ENCODE assay signal across 30 cellular contexts in the genomic region with DNA sequence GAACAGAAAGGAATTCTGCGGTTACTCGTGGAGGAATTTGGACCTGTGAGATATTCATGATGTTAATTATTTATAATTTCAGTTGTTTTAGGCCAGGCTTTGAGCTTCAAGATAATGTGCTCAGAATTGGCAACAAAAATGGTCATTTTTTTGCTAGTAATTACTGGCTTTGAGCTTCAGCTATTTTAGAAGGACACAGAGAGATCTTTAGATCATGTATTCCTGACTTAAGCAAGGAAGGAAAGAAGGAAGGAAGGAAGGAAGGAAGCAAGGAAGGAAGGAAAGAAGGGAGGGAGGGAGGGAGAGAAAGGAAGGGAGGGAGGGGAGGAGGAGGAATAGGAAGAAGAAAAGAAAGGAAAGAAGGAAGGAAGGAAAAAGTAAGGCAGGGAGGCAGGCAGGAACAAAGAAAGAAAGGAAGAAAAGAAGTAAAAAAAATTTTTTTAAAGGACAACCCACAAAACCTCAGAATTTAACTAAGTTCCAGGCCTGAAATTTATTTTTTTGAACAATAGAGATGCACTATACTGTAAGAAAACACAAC.
DNase-seq lines count a peak whose midpoint lies in the region; ATAC-seq, FAIRE-seq and TF ChIP-seq lines count a peak whose summit lies in the region.
"Had no signal": no experiment of that assay in that cellular context is flagged by ENCODE, and none has a peak within 500 bp of the region (broad histone marks: within the 10 kb centered on the region; RNA-seq: fewer than 3 reads in every experiment).

No MANE protein-coding gene starts in this region.

- intact Hi-C loops in Calu3 (cut with micrococcal nuclease; ENCODE audit: unreplicated experiment) (loop anchor here (5.0 kb wide), 4 partner anchors 66 to 341 kb away; no protein-coding TSS in a partner anchor), K562 (cut with micrococcal nuclease) (loop anchor here (10.0 kb wide), 2 partner anchors 139 to 321 kb away; no protein-coding TSS in a partner anchor)

- peak; percentile 31 for DNase-seq in Calu3
- DNase-seq in K562 (ENCODE audit: extremely low read depth in 1 of 4, low spot score in 3 of 4) = no peak
- no peak for DNase-seq in mesenchymal stem cell
- DNase-seq in smooth muscle cell (lab: John Stamatoyannopoulos, UW; ENCODE audit: unreplicated experiment) = no peak
- DNase-seq in GM03348 (ENCODE audit: low spot score) = no peak
- no peak for DNase-seq in SW480 (ENCODE audit: low spot score)
- DNase-seq: activated CD4-positive, alpha-beta T cell treated with anti-CD3 and anti-CD28 coated beads, Interleukin-2, amount 10 ng/mL, durations not matched to agents 7 days and 5 days; activated naive CD8-positive, alpha-beta T cell treated with anti-CD3 and anti-CD28 coated beads, Interleukin-2, amount 50 U/mL, for 24 hours; activated T-cell treated with anti-CD3 and anti-CD28 coated beads, Interleukin-2, amount 50 U/mL, for 48 hours; C1 segment of cervical spinal cord; cerebellar nuclear complex; glutamatergic neuron; Karpas-422; kidney; NCI-H1694; Right ventricle myocardium superior; stimulated activated CD4-positive, alpha-beta T cell treated with anti-CD3 and anti-CD28 coated beads, Interleukin-1b, Interleukin-23, amount 100 ng/mL, for 48 hours; stimulated activated CD8-positive, alpha-beta memory T cell treated with anti-CD3 and anti-CD28 coated beads, Interleukin-4, amount 100 ng/mL, for 48 hours; stimulated activated naive CD8-positive, alpha-beta T cell treated with anti-CD3 and anti-CD28 coated beads, Interleukin-15, amount 100 ng/mL, for 72 hours; T-helper 9 cell; WERI-Rb-1 had no signal

- TF ChIP-seq RAD21 in K562 (CRISPR knock-in tag; conservative IDR thresholded peaks at IDR 0.05 in 1 of 2, IDR thresholded peaks at IDR 0.05 in 1 of 2) = no peak

- H3K4ac ChIP-seq in mesenchymal stem cell (ENCODE audit: low read depth in 1 of 2, low read length in 2 of 2) = no peak overlapping the region

- no peak overlapping the region for H3K14ac ChIP-seq in mesenchymal stem cell (ENCODE audit: low read length in 2 of 2)

- 30% methylated on average over 2 of the region's 2 CpGs for WGBS in K562 (ENCODE audit: insufficient coverage, low coverage, missing lambda C conversion rate)
- WGBS in mesenchymal stem cell = 88% methylated on average over 2 of the region's 2 CpGs
- 87% methylated on average over 2 of the region's 2 CpGs for WGBS in smooth muscle cell (ENCODE audit: low lambda C conversion rate)
- 41 to 60% methylated on average over 2 of the region's 2 CpGs for WGBS in gastroesophageal sphincter (ENCODE audit: low coverage in 1 of 2), 2 donors

- no peak overlapping the region for H2AK5ac ChIP-seq in mesenchymal stem cell (ENCODE audit: low read length, severe bottlenecking)

- H2BK120ac ChIP-seq in mesenchymal stem cell (ENCODE audit: low read depth, low read length) = no peak overlapping the region

- H3K36me3 ChIP-seq in K562 (ENCODE audit: control insufficient read depth, insufficient read depth, low read length) = no peaks in the 10 kb centered on the region
- H3K36me3 ChIP-seq in mesenchymal stem cell (ENCODE audit: control insufficient read depth in 1 of 2, insufficient read depth in 2 of 2, low read depth in 1 of 2, low read length in 2 of 2) = no peaks in the 10 kb centered on the region
- no peaks in the 10 kb centered on the region for H3K36me3 ChIP-seq in subcutaneous abdominal adipose tissue (ENCODE audit: control insufficient read depth in 5 of 5, insufficient read depth in 5 of 5, low read length in 5 of 5)
- no peaks in the 10 kb centered on the region for H3K36me3 ChIP-seq in smooth muscle cell (ENCODE audit: low read depth)
- H3K36me3 ChIP-seq in gastroesophageal sphincter = no peaks in the 10 kb centered on the region
- H3K36me3 ChIP-seq: upper lobe of left lung, WERI-Rb-1 had no signal

- no peak overlapping the region for H4K91ac ChIP-seq in mesenchymal stem cell (ENCODE audit: low read length)

- no peaks in the 10 kb centered on the region for H3K79me1 ChIP-seq in mesenchymal stem cell (replicated peaks; ENCODE audit: low read length, poor library complexity, severe bottlenecking)

- CTCF ChIA-PET in Calu3 (lab: Charles Lee) (interaction anchor here (0.6 to 1.6 kb wide), 8 partner anchors 66 to 1166 kb away, joined by 3 to 7 read pairs (median 4); no protein-coding TSS in a partner anchor), K562 (lab: Yijun Ruan, JAX; ENCODE audit: low intra/inter-chr PET ratio) (interaction anchor here (0.8 kb wide), 1 partner anchor 289 kb away, joined by 3 read pairs; no protein-coding TSS in a partner anchor)

- H3K27ac Mint-ChIP-seq in Calu3 (ENCODE audit: unreplicated experiment) = peak overlapping the region; percentile 37
- H3K27ac Mint-ChIP-seq: activated CD4-positive, alpha-beta T cell treated with anti-CD3 and anti-CD28 coated beads, Interleukin-2, amount 10 ng/mL, durations not matched to agents 7 days and 5 days; activated naive CD8-positive, alpha-beta T cell treated with anti-CD3 and anti-CD28 coated beads, Interleukin-2, amount 50 U/mL, for 24 hours; memory B cell; stimulated activated naive CD8-positive, alpha-beta T cell treated with anti-CD3 and anti-CD28 coated beads, Interleukin-15, amount 100 ng/mL, for 72 hours had no signal

- H3K4me2 ChIP-seq in K562 (ENCODE audit: insufficient read depth, low read length) (no peak overlapping the region), mesenchymal stem cell (ENCODE audit: low read length, poor library complexity, severe bottlenecking) (no peak overlapping the region), smooth muscle cell (no peak overlapping the region)

- ATAC-seq in K562 (no peak), gastroesophageal sphincter (no peak)
- ATAC-seq: activated naive CD8-positive, alpha-beta T cell treated with anti-CD3 and anti-CD28 coated beads, Interleukin-2, amount 50 U/mL, for 24 hours; GM12878; stimulated activated naive CD8-positive, alpha-beta T cell treated with anti-CD3 and anti-CD28 coated beads, Interleukin-15, amount 100 ng/mL, for 72 hours had no signal

- H3K27me3 Mint-ChIP-seq in Calu3 (ENCODE audit: unreplicated experiment) = no peaks in the 10 kb centered on the region
- H3K27me3 Mint-ChIP-seq: activated CD4-positive, alpha-beta T cell treated with anti-CD3 and anti-CD28 coated beads, Interleukin-2, amount 10 ng/mL, durations not matched to agents 7 days and 5 days; activated naive CD8-positive, alpha-beta T cell treated with anti-CD3 and anti-CD28 coated beads, Interleukin-2, amount 50 U/mL, for 24 hours; stimulated activated naive CD8-positive, alpha-beta T cell treated with anti-CD3 and anti-CD28 coated beads, Interleukin-15, amount 100 ng/mL, for 72 hours had no signal

- in situ Hi-C loops in K562 (cut with MboI) = no loop called here

- no peak overlapping the region for H4K8ac ChIP-seq in mesenchymal stem cell (ENCODE audit: low read length)

- H3K18ac ChIP-seq in mesenchymal stem cell (ENCODE audit: low read depth in 1 of 2, low read length in 2 of 2) = no peak overlapping the region

- POLR2A ChIA-PET in K562 (lab: Yijun Ruan, JAX) = interaction anchor here (1.5 kb wide), 1 partner anchor 11 kb away, joined by 5 read pairs; no protein-coding TSS in a partner anchor

- peaks cover 4% of the 10 kb centered on the region for H3F3A ChIP-seq in smooth muscle cell (ENCODE audit: low read depth)

- peaks cover 9 to 58% of the 10 kb centered on the region in 2 experiments for H3K4me1 ChIP-seq in K562 (replicated peaks in 1 of 2; ENCODE audit: control insufficient read depth in 2 of 2, insufficient read depth in 2 of 2, low read length in 2 of 2)
- peaks cover 7% of the 10 kb centered on the region for H3K4me1 ChIP-seq in mesenchymal stem cell (ENCODE audit: control insufficient read depth, insufficient read depth, low read depth, low read length)
- peaks cover 2 to 64% (median 50%) of the 10 kb centered on the region in 5 donors for H3K4me1 ChIP-seq in subcutaneous abdominal adipose tissue (ENCODE audit: control insufficient read depth in 5 of 5, insufficient read depth in 5 of 5, low read length in 5 of 5)
- peaks cover 14% of the 10 kb centered on the region for H3K4me1 ChIP-seq in smooth muscle cell (ENCODE audit: low read depth)
- H3K4me1 ChIP-seq in gastroesophageal sphincter = peaks cover 0 to 59% (median 18%) of the 10 kb centered on the region in 3 donors

- H3K4me3 Mint-ChIP-seq in Calu3 (ENCODE audit: low read depth, unreplicated experiment) = peak overlapping the region; percentile 40
- H3K4me3 Mint-ChIP-seq: activated CD4-positive, alpha-beta T cell treated with anti-CD3 and anti-CD28 coated beads, Interleukin-2, amount 10 ng/mL, durations not matched to agents 7 days and 5 days; activated naive CD8-positive, alpha-beta T cell treated with anti-CD3 and anti-CD28 coated beads, Interleukin-2, amount 50 U/mL, for 24 hours; memory B cell; stimulated activated naive CD8-positive, alpha-beta T cell treated with anti-CD3 and anti-CD28 coated beads, Interleukin-15, amount 100 ng/mL, for 72 hours had no signal

- no peaks in the 10 kb centered on the region for H3K79me2 ChIP-seq in K562 (ENCODE audit: control insufficient read depth, insufficient read depth, low read length)
- H3K79me2 ChIP-seq in smooth muscle cell (ENCODE audit: low read depth) = no peaks in the 10 kb centered on the region

- peaks cover 7% of the 10 kb centered on the region for H3K36me3 Mint-ChIP-seq in Calu3 (ENCODE audit: insufficient read depth, unreplicated experiment)

- H4K20me1 ChIP-seq in K562 (replicated peaks; ENCODE audit: control insufficient read depth, insufficient read depth, low read length) (no peaks in the 10 kb centered on the region), smooth muscle cell (ENCODE audit: low read depth) (no peaks in the 10 kb centered on the region)

- no peak overlapping the region for H2BK15ac ChIP-seq in mesenchymal stem cell (ENCODE audit: low read depth, poor library complexity, severe bottlenecking)

- H2BK5ac ChIP-seq in mesenchymal stem cell (ENCODE audit: low read depth, low read length, poor library complexity, severe bottlenecking) = no peak overlapping the region

- H3K27ac ChIP-seq in K562 (ENCODE audit: extremely low read depth, low read depth, low read length) (peak overlapping the region; percentile 30; the same call in 2 of the 3 replicates), mesenchymal stem cell (ENCODE audit: low read length, poor library complexity, severe bottlenecking) (peak overlapping the region; percentile 48), subcutaneous abdominal adipose tissue (ENCODE audit: low read depth, low read length) (peak overlapping the region; percentile 51), smooth muscle cell (ENCODE audit: low read depth) (no peak overlapping the region), gastroesophageal sphincter (peak overlapping the region in 2 of 4 donors; percentile 20 to 38)
- H3K27ac ChIP-seq: HL-60, WERI-Rb-1 had no signal

- peak overlapping the region in 1 of 2 experiments; percentile 43; a peak in 1 of 4 replicates for H3K9ac ChIP-seq in K562 (ENCODE audit: insufficient read depth in 1 of 2, low read depth in 2 of 2, low read length in 2 of 2)
- no peak overlapping the region for H3K9ac ChIP-seq in mesenchymal stem cell (ENCODE audit: low read length)
- no peak overlapping the region for H3K9ac ChIP-seq in subcutaneous abdominal adipose tissue (ENCODE audit: low read length in 5 of 5)
- H3K9ac ChIP-seq in smooth muscle cell (ENCODE audit: low read depth) = no peak overlapping the region

- BruUV-seq in Calu3 (replicated peaks; lab: Mats Ljungman, UMichigan) = no TSS peak
- BruUV-seq in K562 (replicated peaks; lab: Mats Ljungman, UMichigan) = no TSS peak

- FAIRE-seq in K562 (lab: Jason Lieb, UNC) = no peak
- FAIRE-seq: D721Med, endothelial cell of umbilical vein, GM12878, kidney, small intestine had no signal

- no peak overlapping the region for H3K4me3 ChIP-seq in K562
- H3K4me3 ChIP-seq in mesenchymal stem cell (ENCODE audit: insufficient read depth in 1 of 2, low read depth in 1 of 2, low read length in 2 of 2) = no peak overlapping the region
- no peak overlapping the region for H3K4me3 ChIP-seq in subcutaneous abdominal adipose tissue (ENCODE audit: low read depth in 1 of 5, low read length in 5 of 5)
- H3K4me3 ChIP-seq in smooth muscle cell = no peak overlapping the region
- no peak overlapping the region for H3K4me3 ChIP-seq in gastroesophageal sphincter
- H3K4me3 ChIP-seq: GM12878, upper lobe of left lung had no signal

- TF ChIP-seq EP300 in K562 (IDR thresholded peaks at IDR 0.05; ENCODE audit: low read length) (no peak), gastroesophageal sphincter (IDR thresholded peaks at IDR 0.05) (no peak)

- no peak overlapping the region for H2BK12ac ChIP-seq in mesenchymal stem cell (ENCODE audit: low read length in 2 of 2)

- TF ChIP-seq CTCF in Calu3 (IDR thresholded peaks at IDR 0.05; ENCODE audit: unreplicated experiment) (no peak), K562 (IDR thresholded peaks at IDR 0.05 in 2 of 3, conservative IDR thresholded peaks at IDR 0.05 in 1 of 3; ENCODE audit: insufficient read depth in 2 of 3, low read depth in 1 of 3, low read length in 3 of 3) (no peak), smooth muscle cell (IDR thresholded peaks at IDR 0.05; ENCODE audit: borderline replicate concordance, insufficient read depth, poor library complexity, severe bottlenecking) (no peak), gastroesophageal sphincter (IDR thresholded peaks at IDR 0.05) (no peak)

- H3K9me3 ChIP-seq in K562 (replicated peaks; ENCODE audit: control insufficient read depth, insufficient read depth, low read depth, low read length) (peaks cover 7% of the 10 kb centered on the region), mesenchymal stem cell (ENCODE audit: control insufficient read depth, low read length) (no peaks in the 10 kb centered on the region), subcutaneous abdominal adipose tissue (ENCODE audit: control insufficient read depth in 5 of 5, low read length in 5 of 5) (no peaks in the 10 kb centered on the region), smooth muscle cell (replicated peaks; ENCODE audit: low read depth) (peaks cover 4% of the 10 kb centered on the region), gastroesophageal sphincter (no peaks in the 10 kb centered on the region)
- H3K9me3 ChIP-seq: upper lobe of left lung had no signal

- no peaks in the 10 kb centered on the region for H3K9me3 Mint-ChIP-seq in Calu3 (ENCODE audit: low read depth, unreplicated experiment)

- H2AFZ ChIP-seq in K562 (ENCODE audit: low read depth, low read length) = peak overlapping the region; percentile 76
- H2AFZ ChIP-seq in mesenchymal stem cell (ENCODE audit: low read depth, low read length) = no peak overlapping the region
- no peak overlapping the region for H2AFZ ChIP-seq in smooth muscle cell (ENCODE audit: low read depth)

- no peaks in the 10 kb centered on the region for H3K9me1 ChIP-seq in K562 (ENCODE audit: control insufficient read depth, insufficient read depth, low read length)

- H3K4me1 Mint-ChIP-seq in Calu3 (ENCODE audit: low read depth, unreplicated experiment) = peaks cover 9% of the 10 kb centered on the region

- H3K27me3 ChIP-seq in K562 (ENCODE audit: control insufficient read depth in 2 of 2, insufficient read depth in 2 of 2, low read length in 2 of 2) = no peaks in the 10 kb centered on the region
- H3K27me3 ChIP-seq in mesenchymal stem cell (ENCODE audit: control insufficient read depth in 1 of 2, insufficient read depth in 1 of 2, low read length in 2 of 2) = no peaks in the 10 kb centered on the region
- H3K27me3 ChIP-seq in subcutaneous abdominal adipose tissue (ENCODE audit: control insufficient read depth in 5 of 5, insufficient read depth in 4 of 5, low read length in 5 of 5) = no peaks in the 10 kb centered on the region
- H3K27me3 ChIP-seq in smooth muscle cell (ENCODE audit: low read depth) = no peaks in the 10 kb centered on the region
- H3K27me3 ChIP-seq in gastroesophageal sphincter = no peaks in the 10 kb centered on the region
- H3K27me3 ChIP-seq: upper lobe of left lung had no signal

- H3K23ac ChIP-seq in mesenchymal stem cell (ENCODE audit: low read length in 2 of 2) = no peak overlapping the region

- no peak for TF ChIP-seq POLR2A in K562 (conservative IDR thresholded peaks at IDR 0.05)
- no peak for TF ChIP-seq POLR2A in gastroesophageal sphincter (IDR thresholded peaks at IDR 0.05)
